In genomic region chr6:12343440-12344162, GRCh38 we compare ENCODE assay signal across 1 cellular context.
TF ChIP-seq lines count a peak whose summit lies in the region.

No MANE protein-coding gene starts in this region.

TF ChIP-seq in endothelial cell of umbilical vein, 7 proteins besides CTCF, POLR2A, EP300 and RAD21:
- TF ChIP-seq, protein P1, sequence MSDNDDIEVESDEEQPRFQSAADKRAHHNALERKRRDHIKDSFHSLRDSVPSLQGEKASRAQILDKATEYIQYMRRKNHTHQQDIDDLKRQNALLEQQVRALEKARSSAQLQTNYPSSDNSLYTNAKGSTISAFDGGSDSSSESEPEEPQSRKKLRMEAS (IDR thresholded peaks at IDR 0.05; ENCODE audit: insufficient read depth, insufficient read length) = no peak
- TF ChIP-seq EZH2 (IDR thresholded peaks at IDR 0.05; ENCODE audit: borderline replicate concordance, low read depth, low read length, severe bottlenecking) = no peak
- TF ChIP-seq GATA2 (IDR thresholded peaks at IDR 0.05; ENCODE audit: insufficient read depth, insufficient read length, low read depth, low read length) = no peak
- TF ChIP-seq POLR2AphosphoS5 (IDR thresholded peaks at IDR 0.05; ENCODE audit: insufficient read depth, low read depth, low read length) = no peak
- no peak for TF ChIP-seq MYC (IDR thresholded peaks at IDR 0.05; ENCODE audit: low read depth, low read length)
